In the genomic region with DNA sequence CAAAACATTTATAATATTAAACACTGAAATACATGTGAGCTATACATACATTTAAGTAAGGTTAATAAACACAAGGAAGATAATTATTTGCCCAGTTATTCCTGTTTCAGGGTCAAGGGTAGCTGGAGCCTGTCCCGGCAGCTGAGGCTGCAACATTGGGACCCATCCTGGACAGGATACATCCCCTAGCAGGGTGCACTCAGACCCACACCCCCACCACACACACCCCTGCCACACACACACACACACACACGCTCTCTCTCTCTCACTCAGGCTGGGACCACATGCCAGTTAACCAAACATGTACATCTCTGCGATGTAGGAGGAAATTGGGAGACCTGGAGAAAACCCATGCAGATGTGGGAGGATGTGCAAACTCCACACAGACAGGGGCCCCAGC, we compare ENCODE assay signal across 14 cellular contexts.
A peak's percentile ranks its signal among the peaks of the same experiment; 100 is the strongest.
DNase-seq lines count a peak whose midpoint lies in the region; ATAC-seq, FAIRE-seq and TF ChIP-seq lines count a peak whose summit lies in the region.
"Had no signal": no experiment of that assay in that cellular context is flagged by ENCODE, and none has a peak within 500 bp of the region (broad histone marks: within the 10 kb centered on the region; RNA-seq: fewer than 3 reads in every experiment).

No MANE protein-coding gene starts in this region.

- no peak overlapping the region for H3K4me3 Mint-ChIP-seq in astrocyte (ENCODE audit: unreplicated experiment)
- H3K4me3 Mint-ChIP-seq: stimulated activated naive CD8-positive, alpha-beta T cell treated with anti-CD3 and anti-CD28 coated beads, Interleukin-15, Interleukin-2, amounts not matched to agents 100 ng/mL and 50 ng/mL, for 24 hours had no signal

- ATAC-seq in GM19438 (IDR thresholded peaks at IDR 0.05; ENCODE audit: low read depth, unreplicated experiment): peak; percentile 39
- peak; percentile 18 for ATAC-seq in HG03064 (IDR thresholded peaks at IDR 0.05; ENCODE audit: low read depth, unreplicated experiment)
- no peak for ATAC-seq in HG03135 (IDR thresholded peaks at IDR 0.05; ENCODE audit: unreplicated experiment)

- no peaks in the 10 kb centered on the region for H4K20me1 ChIP-seq in astrocyte (ENCODE audit: insufficient read depth, low read length)

- H2AFZ ChIP-seq in astrocyte (ENCODE audit: low read depth, low read length): no peak overlapping the region

- no peak for FAIRE-seq in astrocyte (lab: Jason Lieb, UNC)
- FAIRE-seq: endometrium, kidney had no signal

- peaks cover 2% of the 10 kb centered on the region for H3K27me3 Mint-ChIP-seq in astrocyte (ENCODE audit: low read depth, unreplicated experiment)

- H3K4me1 Mint-ChIP-seq in astrocyte (ENCODE audit: low read depth, unreplicated experiment): peaks cover 8% of the 10 kb centered on the region

- no peaks in the 10 kb centered on the region for H3K36me3 ChIP-seq in astrocyte (ENCODE audit: insufficient read depth, low read length)
- H3K36me3 ChIP-seq: BE2C, cardiac muscle cell had no signal

- H3K27ac ChIP-seq in astrocyte (ENCODE audit: low read depth, low read length): no peak overlapping the region
- H3K27ac ChIP-seq: cardiac muscle cell had no signal

- no peak for TF ChIP-seq CTCF in astrocyte (IDR thresholded peaks at IDR 0.05; ENCODE audit: insufficient read depth, low read depth, low read length)

- peak overlapping the region; percentile 10 for H3K27ac Mint-ChIP-seq in astrocyte (ENCODE audit: unreplicated experiment)
- H3K27ac Mint-ChIP-seq: stimulated activated naive CD8-positive, alpha-beta T cell treated with anti-CD3 and anti-CD28 coated beads, Interleukin-15, Interleukin-2, amounts not matched to agents 100 ng/mL and 50 ng/mL, for 24 hours had no signal

- no peaks in the 10 kb centered on the region for H3K9me3 ChIP-seq in astrocyte (ENCODE audit: insufficient read depth, low read depth, low read length)
- H3K9me3 ChIP-seq: BE2C had no signal

- no peaks in the 10 kb centered on the region for H3K36me3 Mint-ChIP-seq in astrocyte (ENCODE audit: low read depth, unreplicated experiment)

- peak overlapping the region; percentile 17; the same call in 1 of the 2 replicates for H3K4me3 ChIP-seq in GM08714 (ENCODE audit: low read length)
- H3K4me3 ChIP-seq in astrocyte (ENCODE audit: insufficient read depth, low read depth, low read length): no peak overlapping the region
- H3K4me3 ChIP-seq: cardiac muscle cell had no signal

- H3K9ac ChIP-seq in astrocyte (ENCODE audit: low read length): no peak overlapping the region

- H3K79me2 ChIP-seq in astrocyte (ENCODE audit: insufficient read depth, low read length): no peaks in the 10 kb centered on the region

- no peak for DNase-seq in astrocyte (ENCODE audit: low read depth)
- no peak for DNase-seq in OCI-M2 (lab: John Stamatoyannopoulos, UW; ENCODE audit: unreplicated experiment)
- DNase-seq in HPDE6-E6E7 (ENCODE audit: extremely low spot score): no peak
- no peak for DNase-seq in NCI-H510A treated with DMSO at 0.1 percent for 48 hours (lab: John Stamatoyannopoulos, UW)
- DNase-seq: BE2C; kidney; stimulated activated CD4-positive, alpha-beta T cell treated with anti-CD3 and anti-CD28 coated beads, Interleukin-4, amount 100 ng/mL, for 4 hours had no signal

- H3K9me3 Mint-ChIP-seq in astrocyte (ENCODE audit: unreplicated experiment): no peaks in the 10 kb centered on the region
- H3K9me3 Mint-ChIP-seq: stimulated activated naive CD8-positive, alpha-beta T cell treated with anti-CD3 and anti-CD28 coated beads, Interleukin-15, Interleukin-2, amounts not matched to agents 100 ng/mL and 50 ng/mL, for 24 hours had no signal

- peaks cover 10% of the 10 kb centered on the region for H3K4me1 ChIP-seq in astrocyte (ENCODE audit: insufficient read depth, low read length)
- H3K4me1 ChIP-seq: BE2C had no signal

- peaks cover 3% of the 10 kb centered on the region for H3K27me3 ChIP-seq in astrocyte (ENCODE audit: insufficient read depth, low read length)
- H3K27me3 ChIP-seq: BE2C, cardiac muscle cell had no signal

- no peak overlapping the region for H3K4me2 ChIP-seq in astrocyte (ENCODE audit: low read length)
